Comparison of ENCODE assay signal across 9 cellular contexts in the genomic region with DNA sequence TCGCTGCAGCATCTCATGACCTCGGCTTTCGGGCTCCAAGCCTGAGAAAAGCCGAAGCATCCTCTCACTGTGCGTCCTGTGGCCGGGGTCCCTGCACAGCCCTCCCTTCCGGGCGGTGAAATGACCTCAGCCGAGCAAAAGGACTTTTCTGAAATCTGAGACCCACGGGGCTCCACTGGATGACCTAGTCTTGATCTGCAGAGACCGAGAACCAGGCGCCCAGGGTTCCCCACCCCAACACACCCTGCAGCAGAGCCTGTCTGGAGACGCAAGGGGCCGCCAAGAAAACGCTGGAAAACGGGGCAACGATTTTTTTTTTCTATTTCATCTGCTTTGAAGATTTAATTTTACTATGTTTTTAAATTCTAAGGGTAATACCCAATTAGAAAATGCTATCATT. TPM values are rescaled to one million over a fixed set of nuclear protein-coding genes. Genes with fewer than 3 reads are reported as not detected.
"Had no signal": no experiment of that assay in that cellular context is flagged by ENCODE, and none has a peak within 500 bp of the region (broad histone marks: within the 10 kb centered on the region; RNA-seq: fewer than 3 reads in every experiment).

No MANE protein-coding gene starts in this region.

- FAIRE-seq: K562 had no signal

- H2AFZ ChIP-seq: GM23248 had no signal

- H3K9ac ChIP-seq: GM23248 had no signal

- DNase-seq: GM23248, H7, HCEC 1CT, IMR-90, KG1 had no signal

- H3K27ac ChIP-seq: GM23248, HL-60 had no signal

- H3K4me3 ChIP-seq: GM23248, K562 had no signal

- ATAC-seq: K562 had no signal

RNA-seq across cellular contexts. Expression of a gene that starts 31.7 kb away (rescaled TPM):
- total RNA-seq: GM23248, H4, H7, HT1080, IMR-90, K562 had no signal
- polyA plus RNA-seq: GM23248, IMR-90, K562 had no signal
